8 cellular contexts compared by ENCODE assay signal in genomic region chr9:3659647-3660046, GRCh38.
"Had no signal": no experiment of that assay in that cellular context is flagged by ENCODE, and none has a peak within 500 bp of the region (broad histone marks: within the 10 kb centered on the region; RNA-seq: fewer than 3 reads in every experiment).

No MANE protein-coding gene starts in this region.

- H3K36me3 ChIP-seq: HAP-1 had no signal

- H2AFZ ChIP-seq: GM23248 had no signal

- H3K9me3 ChIP-seq: HAP-1 had no signal

- H3K4me3 ChIP-seq: GM23248, HAP-1, K562 had no signal

- H3K4me1 ChIP-seq: HAP-1 had no signal

- FAIRE-seq: HTR-8/SVneo, K562 had no signal

- H3K27ac ChIP-seq: GM23248 had no signal

- DNase-seq: GM23248, H7, HFFc6, IMR-90 had no signal

- ATAC-seq: HCT116, K562 had no signal

- H3K9ac ChIP-seq: GM23248 had no signal
